Comparison of ENCODE assay signal across 2 cellular contexts in the genomic region with DNA sequence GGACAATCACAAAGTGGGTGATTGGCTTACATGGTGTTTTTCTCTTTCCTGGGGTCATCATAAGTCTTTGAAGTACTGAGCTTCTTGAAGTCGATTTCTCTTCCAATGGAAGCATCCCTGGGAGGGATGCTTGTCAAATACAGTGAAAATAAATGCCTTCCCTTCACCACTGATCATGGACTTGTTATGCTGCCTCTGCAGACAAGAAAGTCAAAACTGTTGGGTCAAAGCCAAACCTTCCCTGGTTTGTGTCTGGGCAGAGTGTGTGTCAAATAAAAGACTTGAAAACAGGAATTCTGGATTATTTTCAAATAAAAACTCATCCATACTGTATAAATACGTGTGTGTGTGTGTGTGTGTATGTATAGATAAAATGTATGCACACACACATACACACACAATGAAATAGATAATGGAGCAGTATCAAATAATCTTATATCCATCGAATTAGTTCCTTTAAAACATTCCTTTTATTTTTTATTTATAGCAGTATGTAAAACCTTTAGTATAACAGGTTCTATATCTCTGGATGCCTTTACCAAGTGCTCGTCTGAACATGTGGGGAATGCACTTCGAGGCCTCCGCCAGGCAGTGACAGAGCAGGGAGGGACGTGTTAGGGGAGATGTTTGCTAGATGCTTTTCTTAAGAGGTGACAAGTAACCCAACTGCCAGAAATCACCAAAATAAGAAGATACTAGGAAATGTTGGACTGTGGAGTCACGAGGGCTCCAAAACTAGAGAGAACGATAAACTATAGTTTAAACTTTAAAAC.
TF ChIP-seq lines count a peak whose summit lies in the region.

No MANE protein-coding gene starts in this region.

TF ChIP-seq in SK-N-SH treated with all-trans-retinoic acid at 6 μM for 48 hours, 23 proteins besides CTCF, POLR2A, EP300 and RAD21 (continued from another document):
- TF ChIP-seq, protein P1, sequence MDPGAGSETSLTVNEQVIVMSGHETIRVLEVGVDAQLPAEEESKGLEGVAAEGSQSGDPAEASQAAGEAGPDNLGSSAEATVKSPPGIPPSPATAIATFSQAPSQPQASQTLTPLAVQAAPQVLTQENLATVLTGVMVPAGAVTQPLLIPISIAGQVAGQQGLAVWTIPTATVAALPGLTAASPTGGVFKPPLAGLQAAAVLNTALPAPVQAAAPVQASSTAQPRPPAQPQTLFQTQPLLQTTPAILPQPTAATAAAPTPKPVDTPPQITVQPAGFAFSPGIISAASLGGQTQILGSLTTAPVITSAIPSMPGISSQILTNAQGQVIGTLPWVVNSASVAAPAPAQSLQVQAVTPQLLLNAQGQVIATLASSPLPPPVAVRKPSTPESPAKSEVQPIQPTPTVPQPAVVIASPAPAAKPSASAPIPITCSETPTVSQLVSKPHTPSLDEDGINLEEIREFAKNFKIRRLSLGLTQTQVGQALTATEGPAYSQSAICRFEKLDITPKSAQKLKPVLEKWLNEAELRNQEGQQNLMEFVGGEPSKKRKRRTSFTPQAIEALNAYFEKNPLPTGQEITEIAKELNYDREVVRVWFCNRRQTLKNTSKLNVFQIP (CRISPR knock-in tag; IDR thresholded peaks at IDR 0.05; ENCODE audit: borderline replicate concordance, low read depth) = no peak

TF ChIP-seq in SK-N-SH, 30 proteins besides CTCF, POLR2A, EP300 and RAD21 (continued from another document):
- TF ChIP-seq, protein P2, sequence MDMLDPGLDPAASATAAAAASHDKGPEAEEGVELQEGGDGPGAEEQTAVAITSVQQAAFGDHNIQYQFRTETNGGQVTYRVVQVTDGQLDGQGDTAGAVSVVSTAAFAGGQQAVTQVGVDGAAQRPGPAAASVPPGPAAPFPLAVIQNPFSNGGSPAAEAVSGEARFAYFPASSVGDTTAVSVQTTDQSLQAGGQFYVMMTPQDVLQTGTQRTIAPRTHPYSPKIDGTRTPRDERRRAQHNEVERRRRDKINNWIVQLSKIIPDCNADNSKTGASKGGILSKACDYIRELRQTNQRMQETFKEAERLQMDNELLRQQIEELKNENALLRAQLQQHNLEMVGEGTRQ (IDR thresholded peaks at IDR 0.05; ENCODE audit: borderline replicate concordance, low read depth, low read length) = no peak
- TF ChIP-seq RFX5 (IDR thresholded peaks at IDR 0.05; ENCODE audit: low read length) (no peak), EZH2phosphoT487 (IDR thresholded peaks at IDR 0.05; ENCODE audit: borderline replicate concordance, low read depth) (no peak), MEF2A (IDR thresholded peaks at IDR 0.05; ENCODE audit: borderline replicate concordance, low read depth) (no peak), FOSL2 (IDR thresholded peaks at IDR 0.05; ENCODE audit: borderline replicate concordance, low read depth) (no peak), JUND (IDR thresholded peaks at IDR 0.05) (no peak), GABPA (IDR thresholded peaks at IDR 0.05; ENCODE audit: low read depth) (no peak), TEAD4 (IDR thresholded peaks at IDR 0.05; ENCODE audit: borderline replicate concordance, insufficient read depth) (no peak), RCOR1 (IDR thresholded peaks at IDR 0.05; ENCODE audit: low read length) (no peak), YY1 (IDR thresholded peaks at IDR 0.05; ENCODE audit: low read depth) (no peak), ELF1 (IDR thresholded peaks at IDR 0.05) (no peak), GATA2 (CRISPR knock-in tag; IDR thresholded peaks at IDR 0.05) (no peak)
- TF ChIP-seq, protein P3, sequence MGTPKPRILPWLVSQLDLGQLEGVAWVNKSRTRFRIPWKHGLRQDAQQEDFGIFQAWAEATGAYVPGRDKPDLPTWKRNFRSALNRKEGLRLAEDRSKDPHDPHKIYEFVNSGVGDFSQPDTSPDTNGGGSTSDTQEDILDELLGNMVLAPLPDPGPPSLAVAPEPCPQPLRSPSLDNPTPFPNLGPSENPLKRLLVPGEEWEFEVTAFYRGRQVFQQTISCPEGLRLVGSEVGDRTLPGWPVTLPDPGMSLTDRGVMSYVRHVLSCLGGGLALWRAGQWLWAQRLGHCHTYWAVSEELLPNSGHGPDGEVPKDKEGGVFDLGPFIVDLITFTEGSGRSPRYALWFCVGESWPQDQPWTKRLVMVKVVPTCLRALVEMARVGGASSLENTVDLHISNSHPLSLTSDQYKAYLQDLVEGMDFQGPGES (IDR thresholded peaks at IDR 0.05; ENCODE audit: low read depth, low read length) = no peak
- TF ChIP-seq, protein P4, sequence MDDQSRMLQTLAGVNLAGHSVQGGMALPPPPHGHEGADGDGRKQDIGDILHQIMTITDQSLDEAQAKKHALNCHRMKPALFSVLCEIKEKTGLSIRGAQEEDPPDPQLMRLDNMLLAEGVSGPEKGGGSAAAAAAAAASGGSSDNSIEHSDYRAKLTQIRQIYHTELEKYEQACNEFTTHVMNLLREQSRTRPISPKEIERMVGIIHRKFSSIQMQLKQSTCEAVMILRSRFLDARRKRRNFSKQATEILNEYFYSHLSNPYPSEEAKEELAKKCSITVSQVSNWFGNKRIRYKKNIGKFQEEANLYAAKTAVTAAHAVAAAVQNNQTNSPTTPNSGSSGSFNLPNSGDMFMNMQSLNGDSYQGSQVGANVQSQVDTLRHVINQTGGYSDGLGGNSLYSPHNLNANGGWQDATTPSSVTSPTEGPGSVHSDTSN (IDR thresholded peaks at IDR 0.05) = no peak
